In genomic region chr2:32058130-32058529, GRCh38 we compare ENCODE assay signal across 24 cellular contexts. TPM values are rescaled to one million over a fixed set of nuclear protein-coding genes. Genes with fewer than 3 reads are reported as not detected.
DNase-seq lines count a peak whose midpoint lies in the region; ATAC-seq and TF ChIP-seq lines count a peak whose summit lies in the region.
"Had no signal": no experiment of that assay in that cellular context is flagged by ENCODE, and none has a peak within 500 bp of the region (broad histone marks: within the 10 kb centered on the region; RNA-seq: fewer than 3 reads in every experiment).

No MANE protein-coding gene starts in this region.

- H3K9me3 ChIP-seq in mesenchymal stem cell (ENCODE audit: control insufficient read depth, low read length), result no peaks in the 10 kb centered on the region
- no peaks in the 10 kb centered on the region for H3K9me3 ChIP-seq in Caco-2
- H3K9me3 ChIP-seq: transverse colon had no signal

- H3K4me1 ChIP-seq in mesenchymal stem cell (ENCODE audit: control insufficient read depth, insufficient read depth, low read depth, low read length), result peaks cover 2% of the 10 kb centered on the region
- no peaks in the 10 kb centered on the region for H3K4me1 ChIP-seq in Caco-2

- H3K27me3 ChIP-seq in mesenchymal stem cell (ENCODE audit: control insufficient read depth in 1 of 2, insufficient read depth in 1 of 2, low read length in 2 of 2) (no peaks in the 10 kb centered on the region), Caco-2 (replicated peaks; ENCODE audit: control insufficient read depth, insufficient read depth, low read length) (no peaks in the 10 kb centered on the region)
- H3K27me3 ChIP-seq: transverse colon had no signal

- ATAC-seq in HG03469 (IDR thresholded peaks at IDR 0.05; ENCODE audit: unreplicated experiment) (no peak), GM21515 (IDR thresholded peaks at IDR 0.05; ENCODE audit: unreplicated experiment) (no peak)
- ATAC-seq: natural killer cell had no signal

- H3K27ac ChIP-seq in mesenchymal stem cell (ENCODE audit: low read length, poor library complexity, severe bottlenecking), result no peak overlapping the region
- H3K27ac ChIP-seq: RWPE1, transverse colon, VCaP had no signal

- H3K4me2 ChIP-seq in mesenchymal stem cell (ENCODE audit: low read length, poor library complexity, severe bottlenecking), result no peak overlapping the region

- no peak overlapping the region for H2BK120ac ChIP-seq in mesenchymal stem cell (ENCODE audit: low read depth, low read length)

- DNase-seq in GM03348 (ENCODE audit: low spot score) (peak; percentile 5), NCI-H226 (peak; percentile 30), endothelial cell (ENCODE audit: low spot score) (no peak), mesenchymal stem cell (peak; percentile 61), Caco-2 (no peak), SHP77 treated with DMSO at 0.1 percent for 48 hours (lab: John Stamatoyannopoulos, UW) (no peak)
- DNase-seq: activated naive CD4-positive, alpha-beta T cell treated with Interleukin-2 at 50 U/mL for 16 hours; anterior cingulate cortex; foreskin melanocyte; GDM1; MV-4-11; natural killer cell; NCI-H187; NK-92 treated with Interleukin-12 subunit alpha and Interleukin-12 subunit beta, amount 100 ng/mL, for 24 hours; posterior cingulate gyrus; stimulated activated CD4-positive, alpha-beta T cell treated with anti-CD3 and anti-CD28 coated beads, Interleukin-2, amount 100 ng/mL, for 24 hours; transverse colon had no signal

- H3K79me1 ChIP-seq in mesenchymal stem cell (replicated peaks; ENCODE audit: low read length, poor library complexity, severe bottlenecking), result no peaks in the 10 kb centered on the region

- H3K4me3 ChIP-seq in mesenchymal stem cell (ENCODE audit: insufficient read depth in 1 of 2, low read depth in 1 of 2, low read length in 2 of 2) (no peak overlapping the region), Caco-2 (ENCODE audit: low read depth, low read length) (no peak overlapping the region)
- H3K4me3 ChIP-seq: transverse colon had no signal

- no peak overlapping the region for H2AFZ ChIP-seq in mesenchymal stem cell (ENCODE audit: low read depth, low read length)

- H3K9me3 Mint-ChIP-seq in endothelial cell (ENCODE audit: unreplicated experiment), result no peaks in the 10 kb centered on the region
- H3K9me3 Mint-ChIP-seq in Caco-2 (ENCODE audit: unreplicated experiment), result no peaks in the 10 kb centered on the region
- H3K9me3 Mint-ChIP-seq: IgD-negative memory B cell; natural killer cell; stimulated activated naive CD8-positive, alpha-beta T cell treated with anti-CD3 and anti-CD28 coated beads, Interleukin-15, Interleukin-2, amounts not matched to agents 100 ng/mL and 50 ng/mL, for 24 hours had no signal

- no peak overlapping the region for H4K91ac ChIP-seq in mesenchymal stem cell (ENCODE audit: low read length)

- no peak overlapping the region for H3K9ac ChIP-seq in mesenchymal stem cell (ENCODE audit: low read length)

- no peak overlapping the region for H3K23ac ChIP-seq in mesenchymal stem cell (ENCODE audit: low read length in 2 of 2)

- no peak overlapping the region for H3K27ac Mint-ChIP-seq in endothelial cell (ENCODE audit: unreplicated experiment)
- no peak overlapping the region for H3K27ac Mint-ChIP-seq in Caco-2 (ENCODE audit: unreplicated experiment)
- H3K27ac Mint-ChIP-seq: B cell; IgD-negative memory B cell; natural killer cell; stimulated activated naive CD8-positive, alpha-beta T cell treated with anti-CD3 and anti-CD28 coated beads, Interleukin-15, Interleukin-2, amounts not matched to agents 100 ng/mL and 50 ng/mL, for 24 hours had no signal

- peaks cover 3% of the 10 kb centered on the region for H3K27me3 Mint-ChIP-seq in endothelial cell (ENCODE audit: unreplicated experiment)
- no peaks in the 10 kb centered on the region for H3K27me3 Mint-ChIP-seq in Caco-2 (ENCODE audit: insufficient read depth, unreplicated experiment)
- H3K27me3 Mint-ChIP-seq: B cell; IgD-negative memory B cell; stimulated activated naive CD8-positive, alpha-beta T cell treated with anti-CD3 and anti-CD28 coated beads, Interleukin-15, Interleukin-2, amounts not matched to agents 100 ng/mL and 50 ng/mL, for 24 hours had no signal

- no peak overlapping the region for H3K4ac ChIP-seq in mesenchymal stem cell (ENCODE audit: low read depth in 1 of 2, low read length in 2 of 2)

- POLR2A ChIA-PET in Caco-2 (lab: Charles Lee), result no interaction called here

- WGBS in mesenchymal stem cell, result 100% methylated on average over 1 of the region's 2 CpGs

- H3K4me1 Mint-ChIP-seq in endothelial cell (ENCODE audit: unreplicated experiment) (peaks cover 8% of the 10 kb centered on the region), Caco-2 (ENCODE audit: low read depth, unreplicated experiment) (peaks cover 7% of the 10 kb centered on the region)

- H4K8ac ChIP-seq in mesenchymal stem cell (ENCODE audit: low read length), result no peak overlapping the region

- no TSS peak for BruUV-seq in Caco-2 (replicated peaks; lab: Mats Ljungman, UMichigan)

- CTCF ChIA-PET in Caco-2 (lab: Charles Lee), result no interaction called here

- H3K36me3 ChIP-seq in mesenchymal stem cell (ENCODE audit: control insufficient read depth in 1 of 2, insufficient read depth in 2 of 2, low read depth in 1 of 2, low read length in 2 of 2) (no peaks in the 10 kb centered on the region), Caco-2 (ENCODE audit: control insufficient read depth, insufficient read depth, low read length) (no peaks in the 10 kb centered on the region)
- H3K36me3 ChIP-seq: transverse colon had no signal

- H3K4me3 Mint-ChIP-seq in endothelial cell (ENCODE audit: unreplicated experiment) (peak overlapping the region; percentile 47), Caco-2 (ENCODE audit: unreplicated experiment) (no peak overlapping the region)
- H3K4me3 Mint-ChIP-seq: B cell; IgD-negative memory B cell; natural killer cell; stimulated activated naive CD8-positive, alpha-beta T cell treated with anti-CD3 and anti-CD28 coated beads, Interleukin-15, Interleukin-2, amounts not matched to agents 100 ng/mL and 50 ng/mL, for 24 hours had no signal

- H2BK5ac ChIP-seq in mesenchymal stem cell (ENCODE audit: low read depth, low read length, poor library complexity, severe bottlenecking), result no peak overlapping the region

- H3K14ac ChIP-seq in mesenchymal stem cell (ENCODE audit: low read length in 2 of 2), result no peak overlapping the region

- intact Hi-C loops in Caco-2 (cut with micrococcal nuclease; ENCODE audit: unreplicated experiment), result no loop called here

- H2BK12ac ChIP-seq in mesenchymal stem cell (ENCODE audit: low read length in 2 of 2), result no peak overlapping the region

- H2AK5ac ChIP-seq in mesenchymal stem cell (ENCODE audit: low read length, severe bottlenecking), result no peak overlapping the region

- no peak overlapping the region for H3K18ac ChIP-seq in mesenchymal stem cell (ENCODE audit: low read depth in 1 of 2, low read length in 2 of 2)

- H2BK15ac ChIP-seq in mesenchymal stem cell (ENCODE audit: low read depth, poor library complexity, severe bottlenecking), result no peak overlapping the region

- peaks cover 7% of the 10 kb centered on the region for H3K36me3 Mint-ChIP-seq in endothelial cell (ENCODE audit: low read depth, unreplicated experiment)
- H3K36me3 Mint-ChIP-seq in Caco-2 (ENCODE audit: insufficient read depth, unreplicated experiment), result no peaks in the 10 kb centered on the region
- H3K36me3 Mint-ChIP-seq: IgD-negative memory B cell, natural killer cell had no signal

- TF ChIP-seq CTCF in endothelial cell (IDR thresholded peaks at IDR 0.05; ENCODE audit: unreplicated experiment), result no peak
- no peak for TF ChIP-seq CTCF in Caco-2 (IDR thresholded peaks at IDR 0.05; ENCODE audit: insufficient read depth in 1 of 2, low read depth in 1 of 2, low read length in 1 of 2, severe bottlenecking in 1 of 2, unreplicated experiment in 1 of 2)

RNA-seq across cellular contexts. Expression of gene SPAST, which starts 5.2 kb away (rescaled TPM):
- 33.8 TPM for total RNA-seq in endothelial cell (ENCODE audit: unreplicated experiment)
- 10.8 TPM for polyA plus RNA-seq in mesenchymal stem cell (2013, experiment 1 of 2)
- polyA plus RNA-seq in mesenchymal stem cell (2013, experiment 2 of 2), result 12.0 TPM
- 29.7 and 31.7 TPM in 2 replicates for total RNA-seq in Caco-2 (2022)

RNA-seq across cellular contexts. Expression of gene DPY30, which starts 18.5 kb away (rescaled TPM):
- total RNA-seq in endothelial cell (ENCODE audit: unreplicated experiment) (70.1 TPM), Caco-2 (2022) (125 and 136 TPM in 2 replicates)
- 100 TPM for polyA plus RNA-seq in mesenchymal stem cell (2013, experiment 1 of 2)
- polyA plus RNA-seq in mesenchymal stem cell (2013, experiment 2 of 2), result 104 TPM

RNA-seq across cellular contexts. Expression of gene MEMO1, which starts 47.3 kb away (rescaled TPM):
- total RNA-seq in endothelial cell (ENCODE audit: unreplicated experiment) (59.6 TPM), Caco-2 (2022) (75.9 and 79.0 TPM in 2 replicates)
- 27.2 TPM for polyA plus RNA-seq in mesenchymal stem cell (2013, experiment 1 of 2)
- 28.3 TPM for polyA plus RNA-seq in mesenchymal stem cell (2013, experiment 2 of 2)

Comparison
In these comparisons a context has a peak if more than half of its experiments do, and no peak if none do; other contexts are left out.
1. DNase-seq: peak in GM03348 (single experiment), NCI-H226 (single experiment) and mesenchymal stem cell (single experiment); none in endothelial cell (single experiment), Caco-2 (0 of 2) and SHP77 treated with DMSO at 0.1 percent for 48 hours (single experiment).